1 cellular context compared by ENCODE assay signal in the genomic region with DNA sequence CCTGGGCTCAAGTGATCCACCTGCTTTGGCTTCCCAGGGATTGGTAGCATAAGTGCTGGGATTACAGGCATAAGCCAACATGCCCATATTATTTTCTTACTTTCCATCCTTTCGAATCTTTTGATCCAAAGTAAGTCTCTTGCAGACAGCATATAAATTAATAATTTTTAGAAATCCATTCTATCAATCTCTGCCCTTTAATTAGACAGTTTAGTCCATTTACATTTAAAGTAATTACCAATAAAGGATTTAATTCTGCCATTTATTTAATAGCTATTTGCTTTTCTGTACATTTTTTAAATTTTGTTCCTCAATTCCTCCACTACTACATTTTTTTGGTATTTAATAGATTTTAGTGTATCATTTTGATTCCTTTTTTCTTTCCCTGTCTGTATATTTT.
TF ChIP-seq lines count a peak whose summit lies in the region.

No MANE protein-coding gene starts in this region.

TF ChIP-seq in K562, 482 proteins besides CTCF, POLR2A, EP300 and RAD21 (continued from another document):
- TF ChIP-seq, protein P1, sequence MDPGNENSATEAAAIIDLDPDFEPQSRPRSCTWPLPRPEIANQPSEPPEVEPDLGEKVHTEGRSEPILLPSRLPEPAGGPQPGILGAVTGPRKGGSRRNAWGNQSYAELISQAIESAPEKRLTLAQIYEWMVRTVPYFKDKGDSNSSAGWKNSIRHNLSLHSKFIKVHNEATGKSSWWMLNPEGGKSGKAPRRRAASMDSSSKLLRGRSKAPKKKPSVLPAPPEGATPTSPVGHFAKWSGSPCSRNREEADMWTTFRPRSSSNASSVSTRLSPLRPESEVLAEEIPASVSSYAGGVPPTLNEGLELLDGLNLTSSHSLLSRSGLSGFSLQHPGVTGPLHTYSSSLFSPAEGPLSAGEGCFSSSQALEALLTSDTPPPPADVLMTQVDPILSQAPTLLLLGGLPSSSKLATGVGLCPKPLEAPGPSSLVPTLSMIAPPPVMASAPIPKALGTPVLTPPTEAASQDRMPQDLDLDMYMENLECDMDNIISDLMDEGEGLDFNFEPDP (CRISPR knock-in tag; IDR thresholded peaks at IDR 0.05) = no peak
